Comparison of ENCODE assay signal across 15 cellular contexts in genomic region chr2:164784376-164784775, GRCh38. TPM values are rescaled to one million over a fixed set of nuclear protein-coding genes. Genes with fewer than 3 reads are reported as not detected.
DNase-seq lines count a peak whose midpoint lies in the region; ATAC-seq and TF ChIP-seq lines count a peak whose summit lies in the region.
"Had no signal": no experiment of that assay in that cellular context is flagged by ENCODE, and none has a peak within 500 bp of the region (broad histone marks: within the 10 kb centered on the region; RNA-seq: fewer than 3 reads in every experiment).

No MANE protein-coding gene starts in this region.

- peak; percentile 26 for DNase-seq in WERI-Rb-1
- DNase-seq in fibroblast of the aortic adventitia (ENCODE audit: low read depth) = peak; percentile 98
- peak; percentile 71 for DNase-seq in neural progenitor cell (ENCODE audit: low spot score)
- no peak for DNase-seq in epidermal melanocyte (ENCODE audit: insufficient read length, low spot score)
- DNase-seq in activated CD4-positive, alpha-beta memory T cell treated with anti-CD3 and anti-CD28 coated beads for 36 hours = no peak
- DNase-seq: activated naive CD4-positive, alpha-beta T cell treated with anti-CD3 and anti-CD28 coated beads for 36 hours; CD8-positive, alpha-beta memory T cell; naive thymus-derived CD8-positive, alpha-beta T cell; NCI-H2107; small intestine had no signal

- H3K27me3 Mint-ChIP-seq in neural progenitor cell (ENCODE audit: insufficient read depth, low read depth) = peaks cover 2% of the 10 kb centered on the region
- no peaks in the 10 kb centered on the region for H3K27me3 Mint-ChIP-seq in activated CD4-positive, alpha-beta memory T cell treated with anti-CD3 and anti-CD28 coated beads for 36 hours
- H3K27me3 Mint-ChIP-seq: CD8-positive, alpha-beta memory T cell; central memory CD8-positive, alpha-beta T cell had no signal

- no peaks in the 10 kb centered on the region for H3K79me2 ChIP-seq in ACC112 (ENCODE audit: control insufficient read depth, insufficient read depth, low read length, unreplicated experiment)
- H3K79me2 ChIP-seq in neural progenitor cell (ENCODE audit: low read depth) = no peaks in the 10 kb centered on the region

- POLR2A ChIA-PET in activated CD4-positive, alpha-beta memory T cell treated with anti-CD3 and anti-CD28 coated beads for 36 hours (lab: Charles Lee) = no interaction called here

- ATAC-seq in GM19023 (IDR thresholded peaks at IDR 0.05; ENCODE audit: unreplicated experiment) (no peak), GM18511 (IDR thresholded peaks at IDR 0.05; ENCODE audit: unreplicated experiment) (no peak)
- ATAC-seq: naive thymus-derived CD8-positive, alpha-beta T cell had no signal

- H3K27ac ChIP-seq in ACC112 (ENCODE audit: low read depth, low read length) = peak overlapping the region; percentile 84
- peak overlapping the region; percentile 21; the same call in 1 of the 2 replicates for H3K27ac ChIP-seq in WERI-Rb-1
- H3K27ac ChIP-seq in neural progenitor cell = no peak overlapping the region
- H3K27ac ChIP-seq: SK-N-MC had no signal

- no peak overlapping the region for H3K9ac ChIP-seq in neural progenitor cell

- no peak overlapping the region for H2AFZ ChIP-seq in ACC112 (ENCODE audit: low read length, unreplicated experiment)
- H2AFZ ChIP-seq in neural progenitor cell (replicated peaks) = no peak overlapping the region

- H3K9me3 ChIP-seq in WERI-Rb-1 (ENCODE audit: severe bottlenecking) (no peaks in the 10 kb centered on the region), neural progenitor cell (ENCODE audit: low read depth) (no peaks in the 10 kb centered on the region)

- H3K27ac Mint-ChIP-seq in neural progenitor cell = no peak overlapping the region
- no peak overlapping the region for H3K27ac Mint-ChIP-seq in activated CD4-positive, alpha-beta memory T cell treated with anti-CD3 and anti-CD28 coated beads for 36 hours
- H3K27ac Mint-ChIP-seq: activated naive CD4-positive, alpha-beta T cell treated with anti-CD3 and anti-CD28 coated beads for 36 hours; naive thymus-derived CD8-positive, alpha-beta T cell had no signal

- peaks cover 8% of the 10 kb centered on the region for H4K20me1 ChIP-seq in neural progenitor cell (ENCODE audit: low read depth)

- no peaks in the 10 kb centered on the region for H3K36me3 Mint-ChIP-seq in neural progenitor cell
- H3K36me3 Mint-ChIP-seq in activated CD4-positive, alpha-beta memory T cell treated with anti-CD3 and anti-CD28 coated beads for 36 hours = no peaks in the 10 kb centered on the region
- H3K36me3 Mint-ChIP-seq: CD8-positive, alpha-beta memory T cell; naive thymus-derived CD8-positive, alpha-beta T cell had no signal

- H3K36me3 ChIP-seq in ACC112 (ENCODE audit: insufficient read depth, low read length) = no peaks in the 10 kb centered on the region
- H3K36me3 ChIP-seq in WERI-Rb-1 = no peaks in the 10 kb centered on the region
- H3K36me3 ChIP-seq in neural progenitor cell = no peaks in the 10 kb centered on the region

- intact Hi-C loops in activated CD4-positive, alpha-beta memory T cell treated with anti-CD3 and anti-CD28 coated beads for 36 hours (cut with micrococcal nuclease) = no loop called here

- peaks cover 9% of the 10 kb centered on the region for H3K4me1 Mint-ChIP-seq in neural progenitor cell
- H3K4me1 Mint-ChIP-seq in activated CD4-positive, alpha-beta memory T cell treated with anti-CD3 and anti-CD28 coated beads for 36 hours (ENCODE audit: low read depth) = no peaks in the 10 kb centered on the region
- H3K4me1 Mint-ChIP-seq: CD8-positive, alpha-beta memory T cell; central memory CD8-positive, alpha-beta T cell had no signal

- no peak overlapping the region for H3K4me3 ChIP-seq in ACC112 (ENCODE audit: low read depth, low read length)
- no peak overlapping the region for H3K4me3 ChIP-seq in WERI-Rb-1 (ENCODE audit: low read depth, low read length)
- no peak overlapping the region for H3K4me3 ChIP-seq in fibroblast of the aortic adventitia (ENCODE audit: low read depth, low read length)
- no peak overlapping the region for H3K4me3 ChIP-seq in neural progenitor cell
- H3K4me3 ChIP-seq: SK-N-MC had no signal

- no peaks in the 10 kb centered on the region for H3K9me3 Mint-ChIP-seq in neural progenitor cell
- no peaks in the 10 kb centered on the region for H3K9me3 Mint-ChIP-seq in activated CD4-positive, alpha-beta memory T cell treated with anti-CD3 and anti-CD28 coated beads for 36 hours
- H3K9me3 Mint-ChIP-seq: activated naive CD4-positive, alpha-beta T cell treated with anti-CD3 and anti-CD28 coated beads for 36 hours; central memory CD8-positive, alpha-beta T cell; naive thymus-derived CD8-positive, alpha-beta T cell had no signal

- no peak overlapping the region for H3K4me3 Mint-ChIP-seq in neural progenitor cell
- H3K4me3 Mint-ChIP-seq in activated CD4-positive, alpha-beta memory T cell treated with anti-CD3 and anti-CD28 coated beads for 36 hours = no peak overlapping the region
- H3K4me3 Mint-ChIP-seq: activated naive CD4-positive, alpha-beta T cell treated with anti-CD3 and anti-CD28 coated beads for 36 hours; CD8-positive, alpha-beta memory T cell; central memory CD8-positive, alpha-beta T cell; naive thymus-derived CD8-positive, alpha-beta T cell had no signal

- no peak overlapping the region for H3K4me2 ChIP-seq in neural progenitor cell

- TF ChIP-seq CTCF in WERI-Rb-1 (IDR thresholded peaks at IDR 0.05; ENCODE audit: low read depth, low read length) (no peak), fibroblast of the aortic adventitia (IDR thresholded peaks at IDR 0.05; ENCODE audit: insufficient read depth, low read length) (no peak), neural progenitor cell (IDR thresholded peaks at IDR 0.05) (no peak)

- H3K27me3 ChIP-seq in ACC112 (ENCODE audit: insufficient read depth, low read length) (no peaks in the 10 kb centered on the region), WERI-Rb-1 (ENCODE audit: insufficient read depth, low read depth, severe bottlenecking) (no peaks in the 10 kb centered on the region), neural progenitor cell (no peaks in the 10 kb centered on the region)

- H3F3A ChIP-seq in neural progenitor cell (ENCODE audit: low read depth) = no peaks in the 10 kb centered on the region

- H3K4me1 ChIP-seq in ACC112 (ENCODE audit: control insufficient read depth, insufficient read depth, low read length, unreplicated experiment) = peaks cover 28% of the 10 kb centered on the region
- H3K4me1 ChIP-seq in neural progenitor cell = peaks cover 10% of the 10 kb centered on the region

- CTCF ChIA-PET in activated CD4-positive, alpha-beta memory T cell treated with anti-CD3 and anti-CD28 coated beads for 36 hours (lab: Charles Lee) = no interaction called here

RNA-seq across cellular contexts. Expression of gene COBLL1, which starts 57.2 kb away (rescaled TPM):
- total RNA-seq in fibroblast of the aortic adventitia (ENCODE audit: low replicate concordance) (18.4 and 25.3 TPM in 2 replicates), neural progenitor cell (ENCODE audit: low replicate concordance) (1.0 and 4.3 TPM in 2 replicates)
- total RNA-seq in activated CD4-positive, alpha-beta memory T cell treated with anti-CD3 and anti-CD28 coated beads for 36 hours = not detected
- total RNA-seq: activated naive CD4-positive, alpha-beta T cell treated with anti-CD3 and anti-CD28 coated beads for 36 hours; CD8-positive, alpha-beta memory T cell had no signal

Comparison
In these comparisons a context has a peak if more than half of its experiments do, and no peak if none do; other contexts are left out.
1. DNase-seq: peak in WERI-Rb-1 (single experiment), fibroblast of the aortic adventitia (single experiment) and neural progenitor cell (single experiment); none in epidermal melanocyte (single experiment) and activated CD4-positive, alpha-beta memory T cell treated with anti-CD3 and anti-CD28 coated beads for 36 hours (single experiment).